ENCODE assay signal across 1 cellular context in the genomic region with DNA sequence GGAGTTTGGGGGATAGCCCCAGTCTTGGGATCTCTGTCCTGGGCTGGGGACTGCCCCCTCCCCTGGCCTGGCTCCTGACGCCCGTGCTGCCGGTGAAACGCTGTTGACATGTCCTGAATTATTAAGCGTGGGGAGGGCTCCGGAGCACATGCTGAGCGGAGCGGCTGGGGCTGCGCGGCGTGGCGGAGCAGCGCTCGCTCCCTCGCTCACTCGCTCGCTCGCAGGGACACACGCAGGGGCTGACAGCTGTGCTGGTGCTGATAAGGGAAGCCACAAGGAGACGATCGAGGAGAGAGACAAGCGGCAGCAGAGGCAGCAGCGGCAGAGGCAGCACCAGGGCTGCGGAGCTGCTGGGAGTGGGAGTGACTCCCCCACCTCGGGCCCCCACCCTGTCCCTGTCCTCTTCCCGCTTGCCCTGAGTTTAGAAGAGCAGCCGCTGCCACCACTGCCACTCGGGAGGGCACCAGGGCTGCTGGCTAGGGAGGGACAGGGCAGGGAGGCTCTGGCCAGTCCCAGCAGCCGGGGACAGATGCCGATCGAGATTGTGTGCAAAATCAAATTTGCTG.
A peak's percentile ranks its signal among the peaks of the same experiment; 100 is the strongest.
TF ChIP-seq lines count a peak whose summit lies in the region.

A gene with protein sequence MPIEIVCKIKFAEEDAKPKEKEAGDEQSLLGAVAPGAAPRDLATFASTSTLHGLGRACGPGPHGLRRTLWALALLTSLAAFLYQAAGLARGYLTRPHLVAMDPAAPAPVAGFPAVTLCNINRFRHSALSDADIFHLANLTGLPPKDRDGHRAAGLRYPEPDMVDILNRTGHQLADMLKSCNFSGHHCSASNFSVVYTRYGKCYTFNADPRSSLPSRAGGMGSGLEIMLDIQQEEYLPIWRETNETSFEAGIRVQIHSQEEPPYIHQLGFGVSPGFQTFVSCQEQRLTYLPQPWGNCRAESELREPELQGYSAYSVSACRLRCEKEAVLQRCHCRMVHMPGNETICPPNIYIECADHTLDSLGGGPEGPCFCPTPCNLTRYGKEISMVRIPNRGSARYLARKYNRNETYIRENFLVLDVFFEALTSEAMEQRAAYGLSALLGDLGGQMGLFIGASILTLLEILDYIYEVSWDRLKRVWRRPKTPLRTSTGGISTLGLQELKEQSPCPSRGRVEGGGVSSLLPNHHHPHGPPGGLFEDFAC (plus strand): TSS at position 287 of the 566 bp plus-strand sequence. CDS start 243 bp downstream, at position 530.

TF ChIP-seq in K562, 482 proteins besides CTCF, POLR2A, EP300 and RAD21 (continued from another document and continues in another):
- TF ChIP-seq U2AF2 (optimal IDR thresholded peaks at IDR 0.05; ENCODE audit: low read depth, low read length), result no peak
- TF ChIP-seq ADNP (tag; IDR thresholded peaks at IDR 0.05), result no peak
- no peak for TF ChIP-seq ZNF507 (tag; conservative IDR thresholded peaks at IDR 0.05)
- no peak for TF ChIP-seq ZKSCAN3 (CRISPR knock-in tag; IDR thresholded peaks at IDR 0.05)
- peak; percentile 75 for TF ChIP-seq RBFOX2 (IDR thresholded peaks at IDR 0.05; ENCODE audit: low read depth, low read length)
- TF ChIP-seq GTF2B (IDR thresholded peaks at IDR 0.05; ENCODE audit: extremely low read depth, insufficient read length), result no peak
- peak; percentile 79 for TF ChIP-seq DMBX1 (CRISPR knock-in tag; IDR thresholded peaks at IDR 0.05; ENCODE audit: borderline replicate concordance)
- no peak for TF ChIP-seq SREBF2 (CRISPR knock-in tag; IDR thresholded peaks at IDR 0.05)
- TF ChIP-seq, protein P1, sequence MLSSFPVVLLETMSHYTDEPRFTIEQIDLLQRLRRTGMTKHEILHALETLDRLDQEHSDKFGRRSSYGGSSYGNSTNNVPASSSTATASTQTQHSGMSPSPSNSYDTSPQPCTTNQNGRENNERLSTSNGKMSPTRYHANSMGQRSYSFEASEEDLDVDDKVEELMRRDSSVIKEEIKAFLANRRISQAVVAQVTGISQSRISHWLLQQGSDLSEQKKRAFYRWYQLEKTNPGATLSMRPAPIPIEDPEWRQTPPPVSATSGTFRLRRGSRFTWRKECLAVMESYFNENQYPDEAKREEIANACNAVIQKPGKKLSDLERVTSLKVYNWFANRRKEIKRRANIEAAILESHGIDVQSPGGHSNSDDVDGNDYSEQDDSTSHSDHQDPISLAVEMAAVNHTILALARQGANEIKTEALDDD (IDR thresholded peaks at IDR 0.05), result no peak
- TF ChIP-seq, protein P2, sequence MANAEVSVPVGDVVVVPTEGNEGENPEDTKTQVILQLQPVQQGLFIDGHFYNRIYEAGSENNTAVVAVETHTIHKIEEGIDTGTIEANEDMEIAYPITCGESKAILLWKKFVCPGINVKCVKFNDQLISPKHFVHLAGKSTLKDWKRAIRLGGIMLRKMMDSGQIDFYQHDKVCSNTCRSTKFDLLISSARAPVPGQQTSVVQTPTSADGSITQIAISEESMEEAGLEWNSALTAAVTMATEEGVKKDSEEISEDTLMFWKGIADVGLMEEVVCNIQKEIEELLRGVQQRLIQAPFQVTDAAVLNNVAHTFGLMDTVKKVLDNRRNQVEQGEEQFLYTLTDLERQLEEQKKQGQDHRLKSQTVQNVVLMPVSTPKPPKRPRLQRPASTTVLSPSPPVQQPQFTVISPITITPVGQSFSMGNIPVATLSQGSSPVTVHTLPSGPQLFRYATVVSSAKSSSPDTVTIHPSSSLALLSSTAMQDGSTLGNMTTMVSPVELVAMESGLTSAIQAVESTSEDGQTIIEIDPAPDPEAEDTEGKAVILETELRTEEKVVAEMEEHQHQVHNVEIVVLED (CRISPR knock-in tag; IDR thresholded peaks at IDR 0.05), result peak; percentile 83
- no peak for TF ChIP-seq PRMT5 (CRISPR knock-in tag; IDR thresholded peaks at IDR 0.05)
- TF ChIP-seq BMI1 (IDR thresholded peaks at IDR 0.05; ENCODE audit: low read length), result no peak
- peak; percentile 93 to 96 for TF ChIP-seq MNT (conservative IDR thresholded peaks at IDR 0.05)
- TF ChIP-seq HMGN3 (IDR thresholded peaks at IDR 0.05; ENCODE audit: borderline replicate concordance, extremely low read depth, insufficient read length, low read depth, low read length), result peak; percentile 100
- peak; percentile 81; the same call in 1 of the 2 replicates for TF ChIP-seq HEY1 (CRISPR knock-in tag; IDR thresholded peaks at IDR 0.05; ENCODE audit: borderline replicate concordance)
- TF ChIP-seq ZNF124 (CRISPR knock-in tag; IDR thresholded peaks at IDR 0.05), result no peak
- peak; percentile 90 for TF ChIP-seq MTA3 (IDR thresholded peaks at IDR 0.05; ENCODE audit: borderline replicate concordance)
- TF ChIP-seq ZSCAN29 (IDR thresholded peaks at IDR 0.05), result no peak
- TF ChIP-seq NEUROD1 (IDR thresholded peaks at IDR 0.05; ENCODE audit: borderline replicate concordance, low read depth, low read length, partially characterized antibody), result peak; percentile 84
- TF ChIP-seq MTA1 (IDR thresholded peaks at IDR 0.05; ENCODE audit: borderline replicate concordance), result peak; percentile 89
- peak; percentile 55 for TF ChIP-seq TAF1 (IDR thresholded peaks at IDR 0.05; ENCODE audit: control insufficient read depth, extremely low read depth, insufficient read depth, low read length, severe bottlenecking)
- no peak for TF ChIP-seq GABPB2 (CRISPR knock-in tag; conservative IDR thresholded peaks at IDR 0.05)
- TF ChIP-seq BACH1 (tag; IDR thresholded peaks at IDR 0.05), result no peak
- TF ChIP-seq ZNF707 (CRISPR knock-in tag; conservative IDR thresholded peaks at IDR 0.05), result no peak
- no peak for TF ChIP-seq RBM25 (IDR thresholded peaks at IDR 0.05; ENCODE audit: low read depth, low read length, severe bottlenecking)
- TF ChIP-seq, protein P3, sequence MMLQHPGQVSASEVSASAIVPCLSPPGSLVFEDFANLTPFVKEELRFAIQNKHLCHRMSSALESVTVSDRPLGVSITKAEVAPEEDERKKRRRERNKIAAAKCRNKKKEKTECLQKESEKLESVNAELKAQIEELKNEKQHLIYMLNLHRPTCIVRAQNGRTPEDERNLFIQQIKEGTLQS (IDR thresholded peaks at IDR 0.05), result no peak
- TF ChIP-seq, protein P3 (CRISPR knock-in tag; conservative IDR thresholded peaks at IDR 0.05), result no peak
- TF ChIP-seq, protein P4, sequence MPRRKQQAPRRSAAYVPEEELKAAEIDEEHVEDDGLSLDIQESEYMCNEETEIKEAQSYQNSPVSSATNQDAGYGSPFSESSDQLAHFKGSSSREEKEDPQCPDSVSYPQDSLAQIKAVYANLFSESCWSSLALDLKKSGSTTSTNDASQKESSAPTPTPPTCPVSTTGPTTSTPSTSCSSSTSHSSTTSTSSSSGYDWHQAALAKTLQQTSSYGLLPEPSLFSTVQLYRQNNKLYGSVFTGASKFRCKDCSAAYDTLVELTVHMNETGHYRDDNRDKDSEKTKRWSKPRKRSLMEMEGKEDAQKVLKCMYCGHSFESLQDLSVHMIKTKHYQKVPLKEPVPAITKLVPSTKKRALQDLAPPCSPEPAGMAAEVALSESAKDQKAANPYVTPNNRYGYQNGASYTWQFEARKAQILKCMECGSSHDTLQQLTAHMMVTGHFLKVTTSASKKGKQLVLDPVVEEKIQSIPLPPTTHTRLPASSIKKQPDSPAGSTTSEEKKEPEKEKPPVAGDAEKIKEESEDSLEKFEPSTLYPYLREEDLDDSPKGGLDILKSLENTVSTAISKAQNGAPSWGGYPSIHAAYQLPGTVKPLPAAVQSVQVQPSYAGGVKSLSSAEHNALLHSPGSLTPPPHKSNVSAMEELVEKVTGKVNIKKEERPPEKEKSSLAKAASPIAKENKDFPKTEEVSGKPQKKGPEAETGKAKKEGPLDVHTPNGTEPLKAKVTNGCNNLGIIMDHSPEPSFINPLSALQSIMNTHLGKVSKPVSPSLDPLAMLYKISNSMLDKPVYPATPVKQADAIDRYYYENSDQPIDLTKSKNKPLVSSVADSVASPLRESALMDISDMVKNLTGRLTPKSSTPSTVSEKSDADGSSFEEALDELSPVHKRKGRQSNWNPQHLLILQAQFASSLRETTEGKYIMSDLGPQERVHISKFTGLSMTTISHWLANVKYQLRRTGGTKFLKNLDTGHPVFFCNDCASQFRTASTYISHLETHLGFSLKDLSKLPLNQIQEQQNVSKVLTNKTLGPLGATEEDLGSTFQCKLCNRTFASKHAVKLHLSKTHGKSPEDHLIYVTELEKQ (CRISPR knock-in tag; IDR thresholded peaks at IDR 0.05), result no peak
- no peak for TF ChIP-seq ZNF444 (CRISPR knock-in tag; IDR thresholded peaks at IDR 0.05)
- TF ChIP-seq, protein P5, sequence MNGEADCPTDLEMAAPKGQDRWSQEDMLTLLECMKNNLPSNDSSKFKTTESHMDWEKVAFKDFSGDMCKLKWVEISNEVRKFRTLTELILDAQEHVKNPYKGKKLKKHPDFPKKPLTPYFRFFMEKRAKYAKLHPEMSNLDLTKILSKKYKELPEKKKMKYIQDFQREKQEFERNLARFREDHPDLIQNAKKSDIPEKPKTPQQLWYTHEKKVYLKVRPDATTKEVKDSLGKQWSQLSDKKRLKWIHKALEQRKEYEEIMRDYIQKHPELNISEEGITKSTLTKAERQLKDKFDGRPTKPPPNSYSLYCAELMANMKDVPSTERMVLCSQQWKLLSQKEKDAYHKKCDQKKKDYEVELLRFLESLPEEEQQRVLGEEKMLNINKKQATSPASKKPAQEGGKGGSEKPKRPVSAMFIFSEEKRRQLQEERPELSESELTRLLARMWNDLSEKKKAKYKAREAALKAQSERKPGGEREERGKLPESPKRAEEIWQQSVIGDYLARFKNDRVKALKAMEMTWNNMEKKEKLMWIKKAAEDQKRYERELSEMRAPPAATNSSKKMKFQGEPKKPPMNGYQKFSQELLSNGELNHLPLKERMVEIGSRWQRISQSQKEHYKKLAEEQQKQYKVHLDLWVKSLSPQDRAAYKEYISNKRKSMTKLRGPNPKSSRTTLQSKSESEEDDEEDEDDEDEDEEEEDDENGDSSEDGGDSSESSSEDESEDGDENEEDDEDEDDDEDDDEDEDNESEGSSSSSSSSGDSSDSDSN (IDR thresholded peaks at IDR 0.05; ENCODE audit: borderline replicate concordance in 1 of 2, low read depth in 2 of 2, low read length in 2 of 2), result peak; percentile 49 to 91; a peak in 3 of 4 replicates
- TF ChIP-seq ZNF407 (IDR thresholded peaks at IDR 0.05; ENCODE audit: low read depth), result no peak
- TF ChIP-seq MEF2D (tag; conservative IDR thresholded peaks at IDR 0.05; ENCODE audit: low read depth), result peak; percentile 67
- peak; percentile 95 for TF ChIP-seq BHLHE40 (IDR thresholded peaks at IDR 0.05; ENCODE audit: low read length)
